10 cellular contexts compared by ENCODE assay signal in the genomic region with DNA sequence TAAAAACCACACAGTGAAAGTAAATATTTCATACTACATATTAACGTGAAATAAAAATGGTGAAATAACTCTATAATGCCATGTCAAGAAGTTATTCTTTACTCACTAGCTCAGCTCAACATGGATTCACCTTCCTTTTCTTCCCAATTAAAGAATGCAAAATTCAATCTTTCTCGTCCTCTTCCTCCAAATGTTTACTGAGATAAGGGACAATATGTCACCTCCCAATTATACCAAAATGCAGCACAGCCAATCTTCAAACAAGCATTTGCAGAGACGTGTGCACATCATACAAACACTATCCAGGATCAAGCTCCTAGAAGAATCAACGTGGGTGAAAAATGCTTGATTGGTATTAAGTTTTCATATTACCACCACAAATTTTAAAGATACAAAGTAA. TPM values are rescaled to one million over a fixed set of nuclear protein-coding genes. Genes with fewer than 3 reads are reported as not detected.
DNase-seq lines count a peak whose midpoint lies in the region; ATAC-seq, FAIRE-seq and TF ChIP-seq lines count a peak whose summit lies in the region.
"Had no signal": no experiment of that assay in that cellular context is flagged by ENCODE, and none has a peak within 500 bp of the region (broad histone marks: within the 10 kb centered on the region; RNA-seq: fewer than 3 reads in every experiment).

No MANE protein-coding gene starts in this region.

- H3K27me3 ChIP-seq in CD4-positive, CD25-positive, alpha-beta regulatory T cell (ENCODE audit: control insufficient read depth, insufficient read depth, low read length), result no peaks in the 10 kb centered on the region
- H3K27me3 ChIP-seq in IMR-90 (ENCODE audit: control insufficient read depth, insufficient read depth, low read length) (no peaks in the 10 kb centered on the region), K562 (ENCODE audit: control insufficient read depth in 2 of 2, insufficient read depth in 2 of 2, low read length in 2 of 2) (no peaks in the 10 kb centered on the region)

- peaks cover 86% of the 10 kb centered on the region for H3K4me1 ChIP-seq in CD4-positive, CD25-positive, alpha-beta regulatory T cell (ENCODE audit: control insufficient read depth, insufficient read depth, low read length, poor library complexity, severe bottlenecking)
- H3K4me1 ChIP-seq in IMR-90 (ENCODE audit: control insufficient read depth, insufficient read depth, low read length) (peaks cover 20% of the 10 kb centered on the region), K562 (replicated peaks in 1 of 2; ENCODE audit: control insufficient read depth in 2 of 2, insufficient read depth in 2 of 2, low read length in 2 of 2) (peaks cover 48 to 86% of the 10 kb centered on the region in 2 experiments)

- H2BK15ac ChIP-seq in IMR-90 (ENCODE audit: low read depth, low read length), result no peak overlapping the region

- POLR2A ChIA-PET in IMR-90 (lab: Charles Lee; ENCODE audit: unreplicated experiment) (no interaction called here), K562 (lab: Yijun Ruan, JAX) (interaction anchor here (0.6 to 2.6 kb wide), 11 partner anchors 8 to 86 kb away, joined by 3 to 10 read pairs (median 4); no protein-coding TSS in a partner anchor)
- POLR2A ChIA-PET in naive thymus-derived CD8-positive, alpha-beta T cell (lab: Charles Lee), result interaction anchor here (0.6 to 1.0 kb wide), 3 partner anchors 14 to 71 kb away, joined by 3 read pairs; no protein-coding TSS in a partner anchor

- peaks cover 0 to 34% of the 10 kb centered on the region in 2 experiments; a peak in 2 of 4 replicates for H3K79me1 ChIP-seq in IMR-90 (ENCODE audit: low read depth in 1 of 2, low read length in 2 of 2)

- no peak for FAIRE-seq in K562 (lab: Jason Lieb, UNC)

- H3K79me2 ChIP-seq in K562 (ENCODE audit: control insufficient read depth, insufficient read depth, low read length), result peaks cover 100% of the 10 kb centered on the region

- TF ChIP-seq CTCF in IMR-90 (conservative IDR thresholded peaks at IDR 0.05; ENCODE audit: low read depth, low read length) (no peak), K562 (IDR thresholded peaks at IDR 0.05 in 2 of 3, conservative IDR thresholded peaks at IDR 0.05 in 1 of 3; ENCODE audit: insufficient read depth in 2 of 3, low read depth in 1 of 3, low read length in 3 of 3) (no peak)

- H3K4ac ChIP-seq in IMR-90 (ENCODE audit: low read depth, low read length), result no peak overlapping the region

- no TSS peak for BruUV-seq in IMR-90 (replicated peaks; lab: Mats Ljungman, UMichigan)
- BruUV-seq in K562 (replicated peaks; lab: Mats Ljungman, UMichigan), result no TSS peak

- TF ChIP-seq EP300 in K562 (IDR thresholded peaks at IDR 0.05; ENCODE audit: low read length), result no peak

- peaks cover 95% of the 10 kb centered on the region for H4K20me1 ChIP-seq in IMR-90 (ENCODE audit: insufficient read depth, low read length)
- peaks cover 68% of the 10 kb centered on the region for H4K20me1 ChIP-seq in K562 (replicated peaks; ENCODE audit: control insufficient read depth, insufficient read depth, low read length)

- H2BK5ac ChIP-seq in IMR-90 (ENCODE audit: low read depth, low read length, poor library complexity, severe bottlenecking), result peak overlapping the region; percentile 47

- no peaks in the 10 kb centered on the region for H3K36me3 ChIP-seq in CD4-positive, CD25-positive, alpha-beta regulatory T cell (ENCODE audit: control insufficient read depth, insufficient read depth, low read length)
- no peaks in the 10 kb centered on the region for H3K36me3 ChIP-seq in IMR-90 (ENCODE audit: control insufficient read depth, insufficient read depth, low read length)
- H3K36me3 ChIP-seq in K562 (ENCODE audit: control insufficient read depth, insufficient read depth, low read length), result peaks cover 50% of the 10 kb centered on the region

- H3K4me3 ChIP-seq in CD4-positive, CD25-positive, alpha-beta regulatory T cell (ENCODE audit: low read depth, low read length), result peak overlapping the region; percentile 81
- no peak overlapping the region for H3K4me3 ChIP-seq in IMR-90 (ENCODE audit: insufficient read depth, low read depth, low read length)
- peak overlapping the region; percentile 3; the same call in 1 of the 2 replicates for H3K4me3 ChIP-seq in K562

- no peak for TF ChIP-seq POLR2A in IMR-90 (IDR thresholded peaks at IDR 0.05; ENCODE audit: low read depth, low read length)
- TF ChIP-seq POLR2A in K562 (conservative IDR thresholded peaks at IDR 0.05), result no peak

- H3K9ac ChIP-seq in IMR-90 (ENCODE audit: low read depth, low read length), result no peak overlapping the region
- H3K9ac ChIP-seq in K562 (ENCODE audit: insufficient read depth in 1 of 2, low read depth in 2 of 2, low read length in 2 of 2), result peak overlapping the region in 1 of 2 experiments; percentile 32; a peak in 2 of 4 replicates

- DNase-seq in CD4-positive, CD25-positive, alpha-beta regulatory T cell, result no peak
- DNase-seq in IMR-90 (no peak), K562 (ENCODE audit: extremely low read depth in 1 of 4, low spot score in 3 of 4) (peak in 1 of 4 experiments; percentile 58), NCI-H1048 (lab: John Stamatoyannopoulos, UW) (no peak)
- DNase-seq in naive thymus-derived CD8-positive, alpha-beta T cell, result no peak
- DNase-seq in activated effector memory CD4-positive, alpha-beta T cell treated with anti-CD3 and anti-CD28 coated beads, Interleukin-2, amount 50 U/mL, for 16 hours, result no peak
- no peak for DNase-seq in activated CD4-positive, alpha-beta T cell treated with anti-CD3 and anti-CD28 coated beads, Interleukin-2, amount 50 U/mL, for 4 hours
- DNase-seq: activated CD8-positive, alpha-beta memory T cell treated with anti-CD3 and anti-CD28 coated beads for 24 hours had no signal

- TF ChIP-seq RAD21 in IMR-90 (IDR thresholded peaks at IDR 0.05; ENCODE audit: low read length), result no peak
- TF ChIP-seq RAD21 in K562 (CRISPR knock-in tag; conservative IDR thresholded peaks at IDR 0.05 in 1 of 2, IDR thresholded peaks at IDR 0.05 in 1 of 2), result no peak

- H3K14ac ChIP-seq in IMR-90 (replicated peaks; ENCODE audit: low read depth, low read length), result peak overlapping the region; percentile 72; the same call in 1 of the 2 replicates

- H3K4me1 Mint-ChIP-seq in CD4-positive, CD25-positive, alpha-beta regulatory T cell, result peaks cover 60 to 94% (median 80%) of the 10 kb centered on the region in 4 donors
- peaks cover 41 to 94% (median 87%) of the 10 kb centered on the region in 4 donors for H3K4me1 Mint-ChIP-seq in naive thymus-derived CD8-positive, alpha-beta T cell

- H3K27me3 Mint-ChIP-seq in CD4-positive, CD25-positive, alpha-beta regulatory T cell, result no peaks in the 10 kb centered on the region
- H3K27me3 Mint-ChIP-seq in naive thymus-derived CD8-positive, alpha-beta T cell, result no peaks in the 10 kb centered on the region

- H3K4me3 Mint-ChIP-seq in CD4-positive, CD25-positive, alpha-beta regulatory T cell, result peak overlapping the region; percentile 74 to 99 (median 94)
- H3K4me3 Mint-ChIP-seq in naive thymus-derived CD8-positive, alpha-beta T cell, result peak overlapping the region; percentile 38 to 96 (median 82)
- H3K4me3 Mint-ChIP-seq: nephron had no signal

- CTCF ChIA-PET in IMR-90 (lab: Yijun Ruan, JAX), result interaction anchor here (0.6 to 1.2 kb wide), 4 partner anchors 15 to 141 kb away, joined by 3 to 6 read pairs (median 4); a partner anchor contains a TSS
- CTCF ChIA-PET in K562 (lab: Yijun Ruan, JAX; ENCODE audit: low intra/inter-chr PET ratio), result no interaction called here

- no peak overlapping the region for H2BK120ac ChIP-seq in IMR-90 (ENCODE audit: low read depth, low read length)

- no peaks in the 10 kb centered on the region for H3K9me3 ChIP-seq in CD4-positive, CD25-positive, alpha-beta regulatory T cell (ENCODE audit: control insufficient read depth in 2 of 2, low read length in 2 of 2)
- no peaks in the 10 kb centered on the region for H3K9me3 ChIP-seq in IMR-90 (ENCODE audit: control insufficient read depth, insufficient read depth, low read length)
- no peaks in the 10 kb centered on the region for H3K9me3 ChIP-seq in K562 (replicated peaks; ENCODE audit: control insufficient read depth, insufficient read depth, low read depth, low read length)

- no peaks in the 10 kb centered on the region for H3K9me3 Mint-ChIP-seq in CD4-positive, CD25-positive, alpha-beta regulatory T cell
- no peaks in the 10 kb centered on the region for H3K9me3 Mint-ChIP-seq in naive thymus-derived CD8-positive, alpha-beta T cell
- H3K9me3 Mint-ChIP-seq: nephron had no signal

- H4K5ac ChIP-seq in IMR-90 (ENCODE audit: low read depth, low read length), result no peak overlapping the region

- H2AK5ac ChIP-seq in IMR-90 (ENCODE audit: low read depth, low read length), result no peak overlapping the region

- H3K36me3 Mint-ChIP-seq in CD4-positive, CD25-positive, alpha-beta regulatory T cell, result peaks cover 4% of the 10 kb centered on the region
- H3K36me3 Mint-ChIP-seq in naive thymus-derived CD8-positive, alpha-beta T cell, result peaks cover 0 to 7% (median 0%) of the 10 kb centered on the region in 3 donors

- no peak overlapping the region for H2BK20ac ChIP-seq in IMR-90 (ENCODE audit: low read depth, low read length)

- H2AK9ac ChIP-seq in IMR-90 (replicated peaks; ENCODE audit: low read depth, low read length, poor library complexity), result no peak overlapping the region

- no peak overlapping the region for H4K91ac ChIP-seq in IMR-90 (ENCODE audit: insufficient read depth, low read depth, low read length)

- ATAC-seq in CD4-positive, CD25-positive, alpha-beta regulatory T cell (ENCODE audit: low read depth in 2 of 2), result no peak
- ATAC-seq in IMR-90 (ENCODE audit: low read depth) (no peak), K562 (peak; percentile 14; the same call in 2 of the 3 replicates), HG03521 (IDR thresholded peaks at IDR 0.05; ENCODE audit: unreplicated experiment) (no peak)
- ATAC-seq in naive thymus-derived CD8-positive, alpha-beta T cell, result no peak

- peaks cover 17% of the 10 kb centered on the region for H3K9me1 ChIP-seq in IMR-90 (ENCODE audit: insufficient read depth, low read length)
- H3K9me1 ChIP-seq in K562 (ENCODE audit: control insufficient read depth, insufficient read depth, low read length), result no peaks in the 10 kb centered on the region

- peak overlapping the region; percentile 66 for H3K27ac ChIP-seq in CD4-positive, CD25-positive, alpha-beta regulatory T cell (ENCODE audit: insufficient read depth, low read length, poor library complexity, severe bottlenecking)
- H3K27ac ChIP-seq in IMR-90 (ENCODE audit: insufficient read depth, low read length) (no peak overlapping the region), K562 (ENCODE audit: extremely low read depth, low read depth, low read length) (peak overlapping the region; percentile 71; the same call in 2 of the 3 replicates)

- no peak overlapping the region for H3K23ac ChIP-seq in IMR-90 (ENCODE audit: low read depth, low read length)

- no peak overlapping the region for H3K18ac ChIP-seq in IMR-90 (ENCODE audit: low read depth, low read length)

- no peak overlapping the region for H3K56ac ChIP-seq in IMR-90 (ENCODE audit: extremely low read depth, insufficient read depth, low read length)

- H3K4me2 ChIP-seq in IMR-90 (ENCODE audit: low read depth, low read length) (peak overlapping the region; percentile 39), K562 (ENCODE audit: insufficient read depth, low read length) (peak overlapping the region; percentile 49)

- dilution Hi-C loops in IMR-90 (cut with HindIII; ENCODE audit: low sequenced_read_pairs, unreplicated experiment), result no loop called here

- intact Hi-C loops in IMR-90 (cut with micrococcal nuclease) (no loop called here), K562 (cut with micrococcal nuclease) (no loop called here)

- H3K27ac Mint-ChIP-seq in CD4-positive, CD25-positive, alpha-beta regulatory T cell, result peak overlapping the region; percentile 68 to 96 (median 89)
- H3K27ac Mint-ChIP-seq in naive thymus-derived CD8-positive, alpha-beta T cell, result peak overlapping the region; percentile 17 to 93 (median 80)

- H4K8ac ChIP-seq in IMR-90 (ENCODE audit: low read depth in 2 of 2, low read length in 2 of 2), result no peak overlapping the region

- WGBS in IMR-90 (ENCODE audit: extremely low coverage in 2 of 2, insufficient read length in 1 of 2), 2 experiments, result no CpG with 5 or more reads among the region's 4 CpGs
- 2% methylated on average over 4 of the region's 4 CpGs for WGBS in K562 (ENCODE audit: insufficient coverage, low coverage, missing lambda C conversion rate)

- in situ Hi-C loops in IMR-90 (cut with MboI; ENCODE audit: low sequenced_read_pairs) (no loop called here), K562 (cut with MboI) (no loop called here)

- H2AFZ ChIP-seq in IMR-90 (replicated peaks; ENCODE audit: low read length, poor library complexity) (no peak overlapping the region), K562 (ENCODE audit: low read depth, low read length) (no peak overlapping the region)

RNA-seq across cellular contexts. Expression of a gene that starts 7.3 kb away (rescaled TPM):
- 364 TPM for total RNA-seq in CD4-positive, CD25-positive, alpha-beta regulatory T cell
- 100 to 1,000 TPM; 288 to 597 (median 387) TPM for polyA plus RNA-seq in CD4-positive, CD25-positive, alpha-beta regulatory T cell
- total RNA-seq in IMR-90 (2012; rRNA removed), result 328 and 537 TPM in 2 replicates
- 99.8 and 135 TPM in 2 replicates for polyA plus RNA-seq in IMR-90 (2012; rRNA removed)
- 19.3 and 45.6 TPM in 2 replicates for polyA plus RNA-seq in IMR-90 (2012; cell fraction: cytosol; rRNA removed)
- polyA plus RNA-seq in IMR-90 (2012; cell fraction: nucleus; rRNA removed; ENCODE audit: low replicate concordance), result 5.8 and 62.3 TPM in 2 replicates
- total RNA-seq in K562 (2011; cell fraction: chromatin; rRNA removed; ENCODE audit: low replicate concordance), result 116 and 315 TPM in 2 replicates
- 52.7 and 78.6 TPM in 2 replicates for total RNA-seq in K562 (2011; cell fraction: nucleolus; rRNA removed)
- total RNA-seq in K562 (2011; cell fraction: nucleoplasm; rRNA removed), result 175 and 257 TPM in 2 replicates
- total RNA-seq in K562 (2014; rRNA removed), result 316 and 345 TPM in 2 replicates
- total RNA-seq in K562 (2014; rRNA removed; fragmentation: Illumina TruSeq; extraction: Trizol), result 620 and 713 TPM in 2 replicates
- 585 and 652 TPM in 2 replicates for total RNA-seq in K562 (2015; rRNA removed; fragmentation: Illumina TruSeq; extraction: Trizol)
- total RNA-seq in K562 (2021), result 429 and 432 TPM in 2 replicates
- polyA plus RNA-seq in K562 (2011; rRNA removed), result 785 and 870 TPM in 2 replicates
- polyA plus RNA-seq in K562 (2011; cell fraction: cytosol; rRNA removed), result 63.7 and 209 TPM in 2 replicates
- polyA plus RNA-seq in K562 (2011; cell fraction: nucleus; rRNA removed), result 124 and 204 TPM in 2 replicates
- 386 and 493 TPM in 2 replicates for polyA plus RNA-seq in K562 (2012)
- polyA plus RNA-seq in K562 (2014; fragmentation: Illumina TruSeq; extraction: Trizol), result 528 and 852 TPM in 2 replicates
- 100 to 1,000 TPM; 197 to 480 TPM for polyA plus RNA-seq in K562 (2014; fragmentation: Nextera tagmentation; extraction: Ambion mirVana)
- 219 and 255 TPM in 2 replicates for polyA plus RNA-seq in K562 (2014; rRNA removed)
- polyA minus RNA-seq in K562 (2011; rRNA and poly(A)+ RNA removed), result 693 and 694 TPM in 2 replicates
- polyA minus RNA-seq in K562 (2011; cell fraction: cytosol; rRNA and poly(A)+ RNA removed), result 406 and 559 TPM in 2 replicates
- 36.6 and 130 TPM in 2 replicates for polyA minus RNA-seq in K562 (2011; cell fraction: nucleus; rRNA and poly(A)+ RNA removed)
- total RNA-seq in naive thymus-derived CD8-positive, alpha-beta T cell, result 100 to 1,000 TPM; 230 to 235 TPM
- 100 to 1,000 TPM; 287 to 748 (median 546) TPM for polyA plus RNA-seq in naive thymus-derived CD8-positive, alpha-beta T cell
